20 cellular contexts compared by ENCODE assay signal in the genomic region with DNA sequence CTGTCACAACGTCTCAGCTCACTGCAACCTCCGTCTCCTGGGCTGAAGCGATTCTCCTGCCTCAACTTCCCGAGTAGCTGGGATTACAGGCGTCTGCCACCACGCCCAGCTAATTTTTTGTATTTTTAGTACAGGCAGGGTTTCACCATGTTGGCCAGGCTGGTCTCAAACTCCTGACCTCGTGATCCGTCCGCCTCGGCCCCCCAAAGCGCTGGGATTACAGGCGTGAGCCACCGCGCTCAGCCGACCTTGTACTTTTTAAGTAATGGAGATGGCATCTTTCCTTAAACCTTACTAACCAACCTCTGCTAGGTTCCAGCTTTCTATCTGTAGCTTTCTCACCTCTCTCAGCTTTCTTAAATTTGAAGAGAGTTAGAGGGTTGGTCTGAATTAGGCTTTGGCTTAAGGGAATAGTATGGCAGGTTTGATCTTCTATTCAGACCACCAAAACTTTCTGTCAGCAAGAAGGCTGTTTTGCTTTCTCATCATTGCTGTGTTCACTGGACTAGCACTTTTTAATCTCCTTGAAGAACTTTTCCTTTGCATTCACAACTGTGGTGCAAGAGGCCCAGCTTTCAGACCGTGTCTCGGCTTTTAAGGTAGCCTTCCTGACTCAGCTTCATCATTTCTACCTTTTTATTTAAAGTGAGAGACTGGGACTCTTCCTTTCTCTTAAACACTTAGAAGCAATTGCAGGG. TPM values are rescaled to one million over a fixed set of nuclear protein-coding genes. Genes with fewer than 3 reads are reported as not detected.
DNase-seq lines count a peak whose midpoint lies in the region; ATAC-seq and TF ChIP-seq lines count a peak whose summit lies in the region.
"Had no signal": no experiment of that assay in that cellular context is flagged by ENCODE, and none has a peak within 500 bp of the region (broad histone marks: within the 10 kb centered on the region; RNA-seq: fewer than 3 reads in every experiment).

No MANE protein-coding gene starts in this region.

- peaks cover 38% of the 10 kb centered on the region for H3K36me3 Mint-ChIP-seq in CD8-positive, alpha-beta T cell
- H3K36me3 Mint-ChIP-seq in activated T-helper 17 cell treated with anti-CD3 and anti-CD28 coated beads, Interleukin-2, amount 50 U/mL, for 72 hours (ENCODE audit: low read depth) = peaks cover 84% of the 10 kb centered on the region
- peaks cover 0 to 50% (median 0%) of the 10 kb centered on the region in 3 donors for H3K36me3 Mint-ChIP-seq in naive thymus-derived CD8-positive, alpha-beta T cell

- H3K27ac ChIP-seq in BLaER1 treated with 17β-estradiol and CSF1 and Interleukin-3, amounts not matched to agents 10 nM and 100 nM = 0 out of 22 replicates have a peak overlapping the region, but pooled peaks of 2 of the 11 experiments have one; percentile 12 to 13
- no peak overlapping the region for H3K27ac ChIP-seq in CD8-positive, alpha-beta T cell (ENCODE audit: low read depth, low read length)
- H3K27ac ChIP-seq: ascending aorta, foreskin keratinocyte, neutrophil, Peyer's patch, thoracic aorta had no signal

- TF ChIP-seq CTCF in CD8-positive, alpha-beta T cell (IDR thresholded peaks at IDR 0.05) = no peak

- no peak overlapping the region for H3K4me3 Mint-ChIP-seq in CD8-positive, alpha-beta T cell
- peak overlapping the region; percentile 13 for H3K4me3 Mint-ChIP-seq in activated T-helper 17 cell treated with anti-CD3 and anti-CD28 coated beads, Interleukin-2, amount 50 U/mL, for 72 hours
- H3K4me3 Mint-ChIP-seq in naive thymus-derived CD8-positive, alpha-beta T cell = peak overlapping the region in 2 of 10 donors; percentile 9 to 60
- H3K4me3 Mint-ChIP-seq in stimulated activated naive CD8-positive, alpha-beta T cell treated with anti-CD3 and anti-CD28 coated beads, Interleukin-15, amount 100 ng/mL, for 72 hours = no peak overlapping the region
- H3K4me3 Mint-ChIP-seq: stimulated activated effector memory CD8-positive, alpha-beta T cell treated with anti-CD3 and anti-CD28 coated beads, Interleukin-12 subunit alpha, Interleukin-12 subunit beta, amount 100 ng/mL, for 72 hours had no signal

- H3K4me1 Mint-ChIP-seq in CD8-positive, alpha-beta T cell (ENCODE audit: low read depth) = peaks cover 70% of the 10 kb centered on the region
- H3K4me1 Mint-ChIP-seq in activated T-helper 17 cell treated with anti-CD3 and anti-CD28 coated beads, Interleukin-2, amount 50 U/mL, for 72 hours = peaks cover 42% of the 10 kb centered on the region
- peaks cover 35 to 86% (median 71%) of the 10 kb centered on the region in 4 donors for H3K4me1 Mint-ChIP-seq in naive thymus-derived CD8-positive, alpha-beta T cell
- H3K4me1 Mint-ChIP-seq in stimulated activated naive CD8-positive, alpha-beta T cell treated with anti-CD3 and anti-CD28 coated beads, Interleukin-15, amount 100 ng/mL, for 72 hours = peaks cover 75% of the 10 kb centered on the region

- POLR2A ChIA-PET in CD8-positive, alpha-beta T cell (lab: Charles Lee) = interaction anchor here (0.6 to 1.4 kb wide), 2 partner anchors 22 to 144 kb away, joined by 4 read pairs; partner anchors contain the start of gene INPP5K
- POLR2A ChIA-PET in naive thymus-derived CD8-positive, alpha-beta T cell (lab: Charles Lee) = interaction anchor here (0.7 kb wide), 3 partner anchors 27 to 185 kb away, joined by 3 to 4 read pairs (median 4); no protein-coding TSS in a partner anchor

- no peaks in the 10 kb centered on the region for H3K27me3 Mint-ChIP-seq in CD8-positive, alpha-beta T cell (ENCODE audit: low read depth)
- H3K27me3 Mint-ChIP-seq in activated T-helper 17 cell treated with anti-CD3 and anti-CD28 coated beads, Interleukin-2, amount 50 U/mL, for 72 hours = no peaks in the 10 kb centered on the region
- no peaks in the 10 kb centered on the region for H3K27me3 Mint-ChIP-seq in naive thymus-derived CD8-positive, alpha-beta T cell
- H3K27me3 Mint-ChIP-seq in stimulated activated naive CD8-positive, alpha-beta T cell treated with anti-CD3 and anti-CD28 coated beads, Interleukin-15, amount 100 ng/mL, for 72 hours = no peaks in the 10 kb centered on the region

- ATAC-seq in CD8-positive, alpha-beta T cell = no peak
- no peak for ATAC-seq in activated T-helper 17 cell treated with anti-CD3 and anti-CD28 coated beads, Interleukin-2, amount 50 U/mL, for 72 hours (replicated peaks)
- no peak for ATAC-seq in naive thymus-derived CD8-positive, alpha-beta T cell
- no peak for ATAC-seq in stimulated activated naive CD8-positive, alpha-beta T cell treated with anti-CD3 and anti-CD28 coated beads, Interleukin-15, amount 100 ng/mL, for 72 hours
- ATAC-seq in GM19324 (IDR thresholded peaks at IDR 0.05; ENCODE audit: low FRiP score, unreplicated experiment) (no peak), GM18909 (IDR thresholded peaks at IDR 0.05; ENCODE audit: poor library complexity, unreplicated experiment) (no peak)
- ATAC-seq: foreskin keratinocyte; stimulated activated effector memory CD8-positive, alpha-beta T cell treated with anti-CD3 and anti-CD28 coated beads, Interleukin-12 subunit alpha, Interleukin-12 subunit beta, amount 100 ng/mL, for 72 hours had no signal

- H3K4me1 ChIP-seq in BLaER1 treated with 17β-estradiol and CSF1 and Interleukin-3, amounts not matched to agents 10 nM and 100 nM = peaks cover 68 to 99% (median 78%) of the 10 kb centered on the region in 10 experiments
- peaks cover 41% of the 10 kb centered on the region for H3K4me1 ChIP-seq in CD8-positive, alpha-beta T cell (ENCODE audit: insufficient read depth, low read length)

- H3K4me2 ChIP-seq in BLaER1 treated with 17β-estradiol and CSF1 and Interleukin-3, amounts not matched to agents 10 nM and 100 nM = peak overlapping the region in 7 of 11 experiments; percentile 0 to 34 (median 5); a peak in 5 of 22 replicates

- no peaks in the 10 kb centered on the region for H3K9me3 Mint-ChIP-seq in CD8-positive, alpha-beta T cell
- H3K9me3 Mint-ChIP-seq in activated T-helper 17 cell treated with anti-CD3 and anti-CD28 coated beads, Interleukin-2, amount 50 U/mL, for 72 hours = no peaks in the 10 kb centered on the region
- H3K9me3 Mint-ChIP-seq in naive thymus-derived CD8-positive, alpha-beta T cell = no peaks in the 10 kb centered on the region
- no peaks in the 10 kb centered on the region for H3K9me3 Mint-ChIP-seq in stimulated activated naive CD8-positive, alpha-beta T cell treated with anti-CD3 and anti-CD28 coated beads, Interleukin-15, amount 100 ng/mL, for 72 hours
- H3K9me3 Mint-ChIP-seq: stimulated activated effector memory CD8-positive, alpha-beta T cell treated with anti-CD3 and anti-CD28 coated beads, Interleukin-12 subunit alpha, Interleukin-12 subunit beta, amount 100 ng/mL, for 72 hours had no signal

- H4K20me1 ChIP-seq in BLaER1 treated with 17β-estradiol and CSF1 and Interleukin-3, amounts not matched to agents 10 nM and 100 nM = peaks cover 100% of the 10 kb centered on the region in 11 experiments

- DNase-seq in CD8-positive, alpha-beta T cell = no peak
- no peak for DNase-seq in naive thymus-derived CD8-positive, alpha-beta T cell
- DNase-seq in stimulated activated naive CD8-positive, alpha-beta T cell treated with anti-CD3 and anti-CD28 coated beads, Interleukin-15, amount 100 ng/mL, for 72 hours = no peak
- DNase-seq: activated CD4-positive, alpha-beta T cell treated with anti-CD3 and anti-CD28 coated beads, Interleukin-2, amount 50 U/mL, for 1 hour; effector CD4-positive, alpha-beta T cell; erythroblast; foreskin keratinocyte; hippocampal formation; NCI-H1417; small intestine; stimulated activated CD4-positive, alpha-beta T cell treated with anti-CD3 and anti-CD28 coated beads, Interleukin-2, amount 100 ng/mL, for 24 hours had no signal

- H3K9me3 ChIP-seq in BLaER1 treated with 17β-estradiol and CSF1 and Interleukin-3, amounts not matched to agents 10 nM and 100 nM (replicated peaks in 1 of 11) = no peaks in the 10 kb centered on the region
- H3K9me3 ChIP-seq in CD8-positive, alpha-beta T cell (ENCODE audit: low read length) = no peaks in the 10 kb centered on the region
- H3K9me3 ChIP-seq: ascending aorta, neutrophil, Peyer's patch, thoracic aorta had no signal

- CTCF ChIA-PET in CD8-positive, alpha-beta T cell (lab: Charles Lee) = interaction anchor here (0.5 to 1.9 kb wide), 4 partner anchors 10 to 144 kb away, joined by 3 to 6 read pairs (median 4); partner anchors contain the start of gene INPP5K

- H3K4me3 ChIP-seq in BLaER1 treated with 17β-estradiol and CSF1 and Interleukin-3, amounts not matched to agents 10 nM and 100 nM = no peak overlapping the region
- H3K4me3 ChIP-seq in CD8-positive, alpha-beta T cell (ENCODE audit: low read depth, low read length) = no peak overlapping the region
- H3K4me3 ChIP-seq: ascending aorta, Peyer's patch, thoracic aorta had no signal

- peak overlapping the region; percentile 14 for H3K27ac Mint-ChIP-seq in CD8-positive, alpha-beta T cell
- H3K27ac Mint-ChIP-seq in activated T-helper 17 cell treated with anti-CD3 and anti-CD28 coated beads, Interleukin-2, amount 50 U/mL, for 72 hours = peak overlapping the region; percentile 56
- peak overlapping the region; percentile 5 to 85 (median 61) for H3K27ac Mint-ChIP-seq in naive thymus-derived CD8-positive, alpha-beta T cell
- peak overlapping the region in 1 of 2 donors; percentile 89 for H3K27ac Mint-ChIP-seq in stimulated activated naive CD8-positive, alpha-beta T cell treated with anti-CD3 and anti-CD28 coated beads, Interleukin-15, amount 100 ng/mL, for 72 hours
- H3K27ac Mint-ChIP-seq: stimulated activated effector memory CD8-positive, alpha-beta T cell treated with anti-CD3 and anti-CD28 coated beads, Interleukin-12 subunit alpha, Interleukin-12 subunit beta, amount 100 ng/mL, for 72 hours had no signal

- intact Hi-C loops in CD8-positive, alpha-beta T cell (cut with DNase I, micrococcal nuclease) = no loop called here

- H3K9ac ChIP-seq in BLaER1 treated with 17β-estradiol and CSF1 and Interleukin-3, amounts not matched to agents 10 nM and 100 nM = peak overlapping the region in 4 of 11 experiments; percentile 11 to 42 (median 28); a peak in 2 of 22 replicates

- peaks cover 48 to 100% (median 80%) of the 10 kb centered on the region in 11 experiments for H3K36me3 ChIP-seq in BLaER1 treated with 17β-estradiol and CSF1 and Interleukin-3, amounts not matched to agents 10 nM and 100 nM
- H3K36me3 ChIP-seq in CD8-positive, alpha-beta T cell (ENCODE audit: insufficient read depth, low read length) = no peaks in the 10 kb centered on the region
- H3K36me3 ChIP-seq: thoracic aorta had no signal

- H3K27me3 ChIP-seq in BLaER1 treated with 17β-estradiol and CSF1 and Interleukin-3, amounts not matched to agents 10 nM and 100 nM = no peaks in the 10 kb centered on the region
- no peaks in the 10 kb centered on the region for H3K27me3 ChIP-seq in CD8-positive, alpha-beta T cell (ENCODE audit: insufficient read depth, low read length)
- H3K27me3 ChIP-seq: ascending aorta, foreskin keratinocyte, neutrophil, Peyer's patch had no signal

RNA-seq across cellular contexts. Expression of gene YWHAE, which starts 28.0 kb away (rescaled TPM):
- total RNA-seq in CD8-positive, alpha-beta T cell = 100 to 1,000 TPM; 125 to 134 TPM
- total RNA-seq in activated T-helper 17 cell treated with anti-CD3 and anti-CD28 coated beads, Interleukin-2, amount 50 U/mL, for 72 hours = 100 to 1,000 TPM; 247 to 515 TPM
- 100 to 1,000 TPM; 114 to 122 TPM for total RNA-seq in naive thymus-derived CD8-positive, alpha-beta T cell
- polyA plus RNA-seq in naive thymus-derived CD8-positive, alpha-beta T cell = 10 to 100 TPM; 28.3 to 34.2 (median 34.0) TPM
